Comparison of ENCODE assay signal across 15 cellular contexts in the genomic region with DNA sequence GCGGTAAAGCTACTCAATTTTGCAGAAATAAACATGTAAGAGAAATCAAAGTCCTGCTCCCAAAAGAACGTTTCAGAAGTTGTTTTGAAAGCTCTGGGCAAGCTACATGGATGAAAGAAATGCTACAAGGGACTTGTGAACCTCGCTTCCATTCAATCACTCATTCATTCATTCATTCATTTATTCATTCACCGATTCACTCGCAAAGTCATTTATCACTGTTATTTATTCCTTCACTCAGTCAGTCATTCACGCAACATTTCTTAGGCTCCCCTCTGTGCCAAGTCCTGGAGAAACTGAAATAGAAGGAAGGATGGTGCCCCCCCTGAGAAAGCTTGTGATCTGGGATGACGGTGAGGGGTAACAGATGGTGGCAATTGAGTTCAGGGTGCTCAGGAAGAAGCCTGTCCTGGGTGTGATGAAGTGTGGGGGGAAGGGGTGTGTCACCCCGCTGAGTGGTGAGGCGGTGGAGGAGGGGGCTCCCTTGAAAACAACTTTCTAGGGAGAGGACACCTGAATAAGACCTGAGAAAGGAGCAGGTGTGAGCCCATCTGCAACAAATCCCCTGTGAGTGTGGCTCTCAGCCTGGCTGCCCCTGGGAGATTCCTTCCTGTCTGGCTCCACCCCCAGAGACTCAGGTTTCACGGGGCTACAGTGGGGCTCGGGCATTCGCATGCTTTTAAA. TPM values are rescaled to one million over a fixed set of nuclear protein-coding genes. Genes with fewer than 3 reads are reported as not detected.
DNase-seq lines count a peak whose midpoint lies in the region; ATAC-seq and TF ChIP-seq lines count a peak whose summit lies in the region.
"Had no signal": no experiment of that assay in that cellular context is flagged by ENCODE, and none has a peak within 500 bp of the region (broad histone marks: within the 10 kb centered on the region; RNA-seq: fewer than 3 reads in every experiment).

No MANE protein-coding gene starts in this region.

- H3K27me3 ChIP-seq in DOHH2 (ENCODE audit: control insufficient read depth, low read length) (peaks cover 8% of the 10 kb centered on the region; the same call in 1 of the 2 replicates), HUES6 (ENCODE audit: control insufficient read depth, insufficient read depth, low read length) (no peaks in the 10 kb centered on the region)
- H3K27me3 ChIP-seq: testis had no signal

- peak; percentile 40 for DNase-seq in RPMI8226
- DNase-seq in islet precursor cell: peak; percentile 74
- no peak for DNase-seq in mucosa of descending colon
- DNase-seq in EL: no peak
- DNase-seq: activated CD4-positive, alpha-beta T cell treated with anti-CD3 and anti-CD28 coated beads, Interleukin-2, amount 50 U/mL, for 48 hours; activated effector memory CD4-positive, alpha-beta T cell treated with Interleukin-2 at 50 U/mL for 16 hours; Caco-2; effector memory CD4-positive, alpha-beta T cell; spleen; T-helper 17 cell; testis had no signal

- no peaks in the 10 kb centered on the region for H3F3A ChIP-seq in DOHH2 (ENCODE audit: control insufficient read depth, insufficient read depth)

- H3K9me3 ChIP-seq in DOHH2 (ENCODE audit: control insufficient read depth, insufficient read depth, low read length) (no peaks in the 10 kb centered on the region), HUES6 (ENCODE audit: control insufficient read depth, insufficient read depth, low read depth, low read length) (no peaks in the 10 kb centered on the region), mucosa of descending colon (no peaks in the 10 kb centered on the region)
- H3K9me3 ChIP-seq: Caco-2, spleen, testis had no signal

- ATAC-seq in mucosa of descending colon (no peak), HG03520 (IDR thresholded peaks at IDR 0.05; ENCODE audit: unreplicated experiment) (no peak)
- ATAC-seq: T-helper 17 cell had no signal

- no peak overlapping the region for H3K27ac ChIP-seq in DOHH2 (ENCODE audit: low read depth, low read length)
- no peak overlapping the region for H3K27ac ChIP-seq in HUES6 (ENCODE audit: low read depth, low read length)
- H3K27ac ChIP-seq: spleen, testis had no signal

- no peak overlapping the region for H3K9ac ChIP-seq in HUES6 (ENCODE audit: low read length)

- no peak overlapping the region for H3K4me3 ChIP-seq in DOHH2 (ENCODE audit: low read length)
- peak overlapping the region; percentile 29; the same call in 1 of the 2 replicates for H3K4me3 ChIP-seq in HUES6 (ENCODE audit: low read depth, low read length)
- no peak overlapping the region for H3K4me3 ChIP-seq in mucosa of descending colon
- H3K4me3 ChIP-seq: spleen, testis had no signal

- TF ChIP-seq CTCF in DOHH2 (IDR thresholded peaks at IDR 0.05; ENCODE audit: low read depth, low read length, poor library complexity, severe bottlenecking) (no peak), mucosa of descending colon (IDR thresholded peaks at IDR 0.05) (no peak)

- intact Hi-C loops in mucosa of descending colon (cut with DNase I, micrococcal nuclease): loop anchor here in 1 of 2 donors (10.0 kb wide), 1 partner anchor 424 kb away; no protein-coding TSS in a partner anchor

- H4K20me1 ChIP-seq in DOHH2 (ENCODE audit: control insufficient read depth, insufficient read depth, low read depth, low read length): no peaks in the 10 kb centered on the region

- H3K4me2 ChIP-seq in DOHH2 (ENCODE audit: low read length): peak overlapping the region; percentile 33; the same call in 1 of the 2 replicates

- no peaks in the 10 kb centered on the region for H3K79me2 ChIP-seq in DOHH2 (ENCODE audit: control insufficient read depth, low read length)

- no peaks in the 10 kb centered on the region for H3K9me2 ChIP-seq in DOHH2 (replicated peaks; ENCODE audit: control insufficient read depth, low read length)

- H3K4me1 ChIP-seq in DOHH2 (ENCODE audit: control insufficient read depth, low read length) (peaks cover 9% of the 10 kb centered on the region), HUES6 (ENCODE audit: control insufficient read depth, insufficient read depth, low read length) (peaks cover 6% of the 10 kb centered on the region), mucosa of descending colon (ENCODE audit: low read depth) (no peaks in the 10 kb centered on the region)
- H3K4me1 ChIP-seq: Caco-2, spleen, testis had no signal

- H3K36me3 ChIP-seq in DOHH2 (ENCODE audit: control insufficient read depth, low read length) (no peaks in the 10 kb centered on the region), HUES6 (ENCODE audit: control insufficient read depth, insufficient read depth, low read length) (no peaks in the 10 kb centered on the region), mucosa of descending colon (ENCODE audit: low read depth) (no peaks in the 10 kb centered on the region)
- H3K36me3 ChIP-seq: spleen had no signal

RNA-seq across cellular contexts. Expression of gene PRSS54, which starts 36.3 kb away (rescaled TPM):
- not detected for total RNA-seq in mucosa of descending colon
- total RNA-seq: Caco-2, liver, spleen, T-helper 17 cell had no signal

Comparison
In these comparisons a context has a peak if more than half of its experiments do, and no peak if none do; other contexts are left out.
1. DNase-seq: peak in RPMI8226 (single experiment) and islet precursor cell (single experiment); none in mucosa of descending colon (0 of 3) and EL (single experiment).